ENCODE assay signal across 8 cellular contexts in the genomic region with DNA sequence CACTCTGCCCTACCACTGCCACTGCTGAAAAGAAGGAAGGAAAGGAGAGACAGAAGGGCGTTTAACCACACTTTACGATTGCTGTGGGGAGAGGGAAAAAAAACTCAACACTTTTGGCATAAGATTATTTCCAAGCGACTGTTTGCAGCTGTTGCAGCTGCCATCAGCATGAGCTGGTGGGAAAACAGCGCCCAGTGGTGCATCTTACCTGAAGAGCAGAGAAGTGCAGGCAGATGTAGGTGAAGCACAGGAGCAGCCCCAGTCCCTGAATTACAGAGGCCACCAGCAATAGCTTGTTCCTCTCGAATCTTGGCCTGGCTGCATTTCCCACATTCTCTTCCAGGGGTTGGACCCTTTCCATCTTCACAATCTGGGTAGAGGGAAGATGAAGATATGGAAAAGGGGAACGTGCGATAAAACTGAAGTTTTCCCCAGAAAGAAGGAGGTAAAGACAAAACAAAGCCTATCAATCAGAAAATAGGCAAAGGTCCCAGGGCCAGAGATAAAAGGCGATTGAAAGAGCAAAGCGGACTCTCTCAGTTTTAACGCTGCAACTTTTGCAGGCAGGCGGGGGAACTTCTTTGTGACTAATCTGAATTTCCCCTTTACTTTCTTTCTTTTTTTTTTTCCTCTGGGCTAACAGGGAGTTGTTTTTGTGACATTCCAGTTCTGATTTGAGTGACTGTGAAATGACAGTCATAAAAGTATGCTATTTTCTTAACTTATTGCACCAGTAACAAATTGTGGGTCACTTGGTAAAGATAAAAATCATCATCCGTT. TPM values are rescaled to one million over a fixed set of nuclear protein-coding genes. Genes with fewer than 3 reads are reported as not detected.
DNase-seq lines count a peak whose midpoint lies in the region; ATAC-seq and TF ChIP-seq lines count a peak whose summit lies in the region.

A gene with protein sequence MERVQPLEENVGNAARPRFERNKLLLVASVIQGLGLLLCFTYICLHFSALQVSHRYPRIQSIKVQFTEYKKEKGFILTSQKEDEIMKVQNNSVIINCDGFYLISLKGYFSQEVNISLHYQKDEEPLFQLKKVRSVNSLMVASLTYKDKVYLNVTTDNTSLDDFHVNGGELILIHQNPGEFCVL (minus strand): TSS at position 516 of the 780 bp plus-strand sequence. CDS start 155 bp downstream, at position 361.

- POLR2A ChIA-PET in RWPE1 (lab: Yijun Ruan, JAX; ENCODE audit: low non-redundant PET), result no interaction called here

- CTCF ChIA-PET in RWPE1 (lab: Yijun Ruan, JAX), result no interaction called here

- ATAC-seq in SK-N-SH treated with all-trans-retinoic acid at 6 μM for 48 hours, result peak; percentile 14

- no peak within 1 kb of the TSS for H3K27ac ChIP-seq in RWPE1

- TF ChIP-seq CTCF in RWPE1 (conservative IDR thresholded peaks at IDR 0.05; ENCODE audit: low read depth), result no peak

- DNase-seq in GDM1 (lab: John Stamatoyannopoulos, UW) (peak; percentile 81), pulmonary artery endothelial cell (ENCODE audit: low read depth, low spot score) (no peak), HuH-7 (ENCODE audit: low spot score) (no peak), NCI-H1694 (lab: John Stamatoyannopoulos, UW) (no peak), RWPE1 (ENCODE audit: low spot score) (no peak), SK-N-DZ (ENCODE audit: low spot score) (no peak)

- in situ Hi-C loops in endometrial microvascular endothelial cells (cut with HindIII; ENCODE audit: inconsistent ontology term, low pct_unique_long_range_greater_than_20kb, low sequenced_read_pairs), result no loop called here

TF ChIP-seq in SK-N-SH treated with all-trans-retinoic acid at 6 μM for 48 hours, 23 proteins besides CTCF, POLR2A, EP300 and RAD21:
- no peak for TF ChIP-seq ZFP3 (CRISPR knock-in tag; IDR thresholded peaks at IDR 0.05)
- no peak for TF ChIP-seq ZNF565 (CRISPR knock-in tag; conservative IDR thresholded peaks at IDR 0.05; ENCODE audit: low read depth)
- no peak for TF ChIP-seq RARB (CRISPR knock-in tag; IDR thresholded peaks at IDR 0.05)

RNA-seq across cellular contexts. Expression of the gene that starts here (rescaled TPM):
- 30.9 TPM for total RNA-seq in endometrial microvascular endothelial cells (ENCODE audit: inconsistent ontology term)
- 49.1 and 117 TPM in 2 replicates for total RNA-seq in pulmonary artery endothelial cell
- polyA plus RNA-seq in SK-N-DZ (2014; cell fraction: cytosol; rRNA removed), result 0.06 and 0.09 TPM in 2 replicates
- polyA plus RNA-seq in SK-N-DZ (2014; cell fraction: nucleus; rRNA removed), result 0.20 and 0.42 TPM in 2 replicates
